Comparison of ENCODE assay signal across 1 cellular context in the genomic region with DNA sequence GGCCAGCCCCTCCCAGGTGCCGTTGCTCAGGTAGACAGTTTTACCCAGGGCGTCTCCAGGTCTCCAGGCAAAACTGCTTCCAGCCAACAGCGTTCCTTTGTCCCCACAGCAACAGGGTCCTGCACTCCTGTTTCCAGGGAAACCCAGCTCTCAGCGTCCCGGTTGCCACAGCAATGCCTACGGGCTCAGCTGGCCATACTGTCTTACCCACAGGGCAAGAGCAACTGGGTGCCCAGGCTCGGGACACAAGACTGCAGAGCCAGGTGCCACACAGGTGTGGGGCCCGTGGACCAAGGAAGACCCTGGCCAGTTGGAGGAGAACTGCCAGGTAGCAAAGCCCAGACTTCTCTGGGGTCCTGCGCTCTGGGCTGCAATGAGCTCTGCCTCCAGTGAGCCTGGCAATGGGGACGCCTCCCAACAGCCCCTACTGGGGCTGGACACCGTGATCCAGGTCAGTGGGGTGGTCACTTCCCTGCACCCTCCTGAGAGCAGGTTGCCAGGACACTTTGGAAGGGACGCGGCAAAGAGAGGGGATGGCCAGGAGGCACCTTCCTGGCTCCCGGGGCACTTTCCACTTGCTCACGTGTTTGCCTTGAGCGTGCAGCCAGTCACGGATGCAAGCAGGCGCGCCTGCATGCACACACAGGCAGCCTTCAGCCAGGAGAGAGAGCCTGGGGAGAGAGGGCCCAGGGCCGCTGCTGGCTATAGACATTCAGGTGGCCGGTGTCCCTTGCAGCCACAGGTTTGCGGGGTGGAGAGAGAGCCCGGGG.
TF ChIP-seq lines count a peak whose summit lies in the region.

A gene (plus strand): TSS at position 196 of the 770 bp plus-strand sequence. CDS start 178 bp downstream, at position 374.

TF ChIP-seq in K562, 482 proteins besides CTCF, POLR2A, EP300 and RAD21:
- no peak for TF ChIP-seq NR1H2 (CRISPR knock-in tag; IDR thresholded peaks at IDR 0.05)
- TF ChIP-seq RFX1 (IDR thresholded peaks at IDR 0.05): peak; percentile 34; the same call in 1 of the 2 replicates
- TF ChIP-seq KDM5B (IDR thresholded peaks at IDR 0.05; ENCODE audit: insufficient replicate concordance, low read depth, low read length): no peak
- no peak for TF ChIP-seq CSDE1 (IDR thresholded peaks at IDR 0.05)
